In genomic region chr19:50492303-50493052, GRCh38 we compare ENCODE assay signal across 9 cellular contexts. TPM values are rescaled to one million over a fixed set of nuclear protein-coding genes. Genes with fewer than 3 reads are reported as not detected.
DNase-seq lines count a peak whose midpoint lies in the region; ATAC-seq and TF ChIP-seq lines count a peak whose summit lies in the region.
"Had no signal": no experiment of that assay in that cellular context is flagged by ENCODE, and none has a peak within 500 bp of the region (broad histone marks: within the 10 kb centered on the region; RNA-seq: fewer than 3 reads in every experiment).

No MANE protein-coding gene starts in this region.

- H3K23ac ChIP-seq in IMR-90 (ENCODE audit: low read depth, low read length): no peak overlapping the region

- peaks cover 84% of the 10 kb centered on the region for H3K27me3 Mint-ChIP-seq in endodermal cell (ENCODE audit: insufficient read depth)

- in situ Hi-C loops in IMR-90 (cut with MboI; ENCODE audit: low sequenced_read_pairs): no loop called here

- H3K79me1 ChIP-seq in IMR-90 (ENCODE audit: low read depth in 1 of 2, low read length in 2 of 2): no peaks in the 10 kb centered on the region

- CTCF ChIA-PET in IMR-90 (lab: Yijun Ruan, JAX): no interaction called here

- no peak overlapping the region for H4K91ac ChIP-seq in IMR-90 (ENCODE audit: insufficient read depth, low read depth, low read length)

- H3K4me3 ChIP-seq in IMR-90 (ENCODE audit: insufficient read depth, low read depth, low read length) (no peak overlapping the region), endodermal cell (ENCODE audit: low read length) (no peak overlapping the region), testis (no peak overlapping the region)

- no peak overlapping the region for H3K27ac ChIP-seq in IMR-90 (ENCODE audit: insufficient read depth, low read length)
- no peak overlapping the region for H3K27ac ChIP-seq in endodermal cell (ENCODE audit: low read depth, low read length)
- no peak overlapping the region for H3K27ac ChIP-seq in testis

- no peak overlapping the region for H3K27ac Mint-ChIP-seq in endodermal cell

- TF ChIP-seq CTCF in IMR-90 (conservative IDR thresholded peaks at IDR 0.05; ENCODE audit: low read depth, low read length) (no peak), endodermal cell (conservative IDR thresholded peaks at IDR 0.05) (no peak), testis (IDR thresholded peaks at IDR 0.05) (no peak)

- no peak overlapping the region for H3K14ac ChIP-seq in IMR-90 (replicated peaks; ENCODE audit: low read depth, low read length)

- H3K4me2 ChIP-seq in IMR-90 (ENCODE audit: low read depth, low read length): no peak overlapping the region

- no peaks in the 10 kb centered on the region for H4K20me1 ChIP-seq in IMR-90 (ENCODE audit: insufficient read depth, low read length)

- H2AFZ ChIP-seq in IMR-90 (replicated peaks; ENCODE audit: low read length, poor library complexity): peak overlapping the region; percentile 56

- H3K4me1 ChIP-seq in IMR-90 (ENCODE audit: control insufficient read depth, insufficient read depth, low read length) (no peaks in the 10 kb centered on the region), endodermal cell (ENCODE audit: control insufficient read depth, insufficient read depth, low read length) (no peaks in the 10 kb centered on the region), testis (peaks cover 3% of the 10 kb centered on the region)

- ATAC-seq in IMR-90 (ENCODE audit: low read depth) (peak; percentile 33), HG03280 (IDR thresholded peaks at IDR 0.05; ENCODE audit: unreplicated experiment) (no peak)

- no peak overlapping the region for H3K18ac ChIP-seq in IMR-90 (ENCODE audit: low read depth, low read length)

- no peak for TF ChIP-seq RAD21 in IMR-90 (IDR thresholded peaks at IDR 0.05; ENCODE audit: low read length)

- peak overlapping the region; percentile 16; the same call in 1 of the 2 replicates for H2AK5ac ChIP-seq in IMR-90 (ENCODE audit: low read depth, low read length)

- DNase-seq in IMR-90 (no peak), UCSD-AML1 (lab: John Stamatoyannopoulos, UW; ENCODE audit: unreplicated experiment) (peak; percentile 29), endodermal cell (peak; percentile 69), testis (no peak), GOT3 (lab: John Stamatoyannopoulos, UW) (no peak)
- DNase-seq in stimulated activated CD4-positive, alpha-beta T cell treated with anti-CD3 and anti-CD28 coated beads, Interleukin-2, amount 100 ng/mL, for 24 hours: peak; percentile 50 to 52

- no peak overlapping the region for H2BK20ac ChIP-seq in IMR-90 (ENCODE audit: low read depth, low read length)

- H3K36me3 ChIP-seq in IMR-90 (ENCODE audit: control insufficient read depth, insufficient read depth, low read length): peaks cover 2% of the 10 kb centered on the region; the same call in 1 of the 2 replicates
- H3K36me3 ChIP-seq in endodermal cell (ENCODE audit: control insufficient read depth, insufficient read depth, low read length): no peaks in the 10 kb centered on the region
- H3K36me3 ChIP-seq in testis (ENCODE audit: low read depth, missing control alignments): no peaks in the 10 kb centered on the region

- peaks cover 6% of the 10 kb centered on the region; the same call in 1 of the 2 replicates for H3K9me3 ChIP-seq in IMR-90 (ENCODE audit: control insufficient read depth, insufficient read depth, low read length)
- peaks cover 9% of the 10 kb centered on the region for H3K9me3 ChIP-seq in endodermal cell (ENCODE audit: control insufficient read depth, low read length)
- H3K9me3 ChIP-seq in testis: no peaks in the 10 kb centered on the region

- no peak overlapping the region for H3K56ac ChIP-seq in IMR-90 (ENCODE audit: extremely low read depth, insufficient read depth, low read length)

- H2BK120ac ChIP-seq in IMR-90 (ENCODE audit: low read depth, low read length): no peak overlapping the region

- no peak overlapping the region for H2BK15ac ChIP-seq in IMR-90 (ENCODE audit: low read depth, low read length)

- peaks cover 10% of the 10 kb centered on the region for H3K36me3 Mint-ChIP-seq in endodermal cell (ENCODE audit: low read depth)

- H3K4me3 Mint-ChIP-seq in endodermal cell: no peak overlapping the region

- H3K9me3 Mint-ChIP-seq in endodermal cell: peaks cover 3% of the 10 kb centered on the region

- WGBS in IMR-90 (ENCODE audit: extremely low coverage in 2 of 2, insufficient read length in 1 of 2), 2 experiments: 16% methylated on average over 5 of the region's 12 CpGs; no CpG with 5 or more reads in 1 of the 2 experiments
- WGBS in endodermal cell (ENCODE audit: insufficient coverage in 1 of 2, insufficient read length in 1 of 2), 2 experiments: 28 to 57% methylated on average over 5 to 9 of the region's 12 CpGs
- 27 to 30% methylated on average over 9 of the region's 12 CpGs for WGBS in testis, 2 donors

- dilution Hi-C loops in IMR-90 (cut with HindIII; ENCODE audit: low sequenced_read_pairs, unreplicated experiment): no loop called here

- intact Hi-C loops in IMR-90 (cut with micrococcal nuclease) (no loop called here), testis (cut with DNase I; ENCODE audit: low total_unique reads) (no loop called here)

- TF ChIP-seq POLR2A in IMR-90 (IDR thresholded peaks at IDR 0.05; ENCODE audit: low read depth, low read length): no peak
- TF ChIP-seq POLR2A in testis (IDR thresholded peaks at IDR 0.05): no peak

- no peaks in the 10 kb centered on the region for H3K9me1 ChIP-seq in IMR-90 (ENCODE audit: insufficient read depth, low read length)

- no peak overlapping the region for H3K9ac ChIP-seq in IMR-90 (ENCODE audit: low read depth, low read length)
- H3K9ac ChIP-seq in endodermal cell (ENCODE audit: extremely low read depth, low read length, poor library complexity, severe bottlenecking): no peak overlapping the region

- H3K27me3 ChIP-seq in IMR-90 (ENCODE audit: control insufficient read depth, insufficient read depth, low read length) (peaks cover 48% of the 10 kb centered on the region), endodermal cell (ENCODE audit: control insufficient read depth, insufficient read depth, low read length, poor library complexity, severe bottlenecking) (peaks cover 31% of the 10 kb centered on the region), testis (no peaks in the 10 kb centered on the region)

- POLR2A ChIA-PET in IMR-90 (lab: Charles Lee; ENCODE audit: unreplicated experiment): no interaction called here

- no peaks in the 10 kb centered on the region for H3K4me1 Mint-ChIP-seq in endodermal cell

- peak overlapping the region; percentile 61 for H2AK9ac ChIP-seq in IMR-90 (replicated peaks; ENCODE audit: low read depth, low read length, poor library complexity)

- no TSS peak for BruUV-seq in IMR-90 (replicated peaks; lab: Mats Ljungman, UMichigan)

- no peak overlapping the region for H4K5ac ChIP-seq in IMR-90 (ENCODE audit: low read depth, low read length)

- no peak overlapping the region for H4K8ac ChIP-seq in IMR-90 (ENCODE audit: low read depth in 2 of 2, low read length in 2 of 2)

- no peak overlapping the region for H3K4ac ChIP-seq in IMR-90 (ENCODE audit: low read depth, low read length)

- no peak overlapping the region for H2BK5ac ChIP-seq in IMR-90 (ENCODE audit: low read depth, low read length, poor library complexity, severe bottlenecking)

TF ChIP-seq in IMR-90, 13 proteins besides CTCF, POLR2A, EP300 and RAD21 (continues in another document):
- no peak for TF ChIP-seq CHD1 (IDR thresholded peaks at IDR 0.05; ENCODE audit: low read depth, low read length)

RNA-seq across cellular contexts. Expression of gene GARIN5A, which starts 15.8 kb away (rescaled TPM):
- 0.28 TPM in 1 of 2 replicates, not detected in the other for total RNA-seq in IMR-90 (2012; rRNA removed)
- polyA plus RNA-seq in IMR-90 (2012; rRNA removed): 0.49 and 0.53 TPM in 2 replicates
- 0.08 and 0.90 TPM in 2 replicates for polyA plus RNA-seq in IMR-90 (2012; cell fraction: cytosol; rRNA removed)
- 0.50 and 0.85 TPM in 2 replicates for polyA plus RNA-seq in IMR-90 (2012; cell fraction: nucleus; rRNA removed; ENCODE audit: low replicate concordance)
- 1 to 10 TPM; 8.3 to 9.5 TPM for total RNA-seq in endodermal cell
- polyA plus RNA-seq in endodermal cell (2013, experiment 1 of 2): 1.7 TPM
- 2.4 TPM for polyA plus RNA-seq in endodermal cell (2013, experiment 2 of 2)
- 100 to 1,000 TPM in 1 of 2 donors, 10 to 100 TPM in 1; 60.0 to 120 TPM for total RNA-seq in testis
- 126 TPM for polyA plus RNA-seq in testis (ENCODE audit: insufficient read depth, low read depth, low replicate concordance)

RNA-seq across cellular contexts. Expression of gene EMC10, which starts 16.2 kb away (rescaled TPM):
- total RNA-seq in IMR-90 (2012; rRNA removed) (11.3 and 12.2 TPM in 2 replicates), endodermal cell (100 to 1,000 TPM; 119 to 123 TPM), testis (100 to 1,000 TPM; 203 to 311 TPM)
- polyA plus RNA-seq in IMR-90 (2012; rRNA removed) (90.9 and 103 TPM in 2 replicates), testis (ENCODE audit: insufficient read depth, low read depth, low replicate concordance) (162 TPM)
- polyA plus RNA-seq in IMR-90 (2012; cell fraction: cytosol; rRNA removed): 111 and 157 TPM in 2 replicates
- 32.4 and 52.8 TPM in 2 replicates for polyA plus RNA-seq in IMR-90 (2012; cell fraction: nucleus; rRNA removed; ENCODE audit: low replicate concordance)
- 88.6 TPM for polyA plus RNA-seq in endodermal cell (2013, experiment 1 of 2)
- 88.0 TPM for polyA plus RNA-seq in endodermal cell (2013, experiment 2 of 2)

RNA-seq across cellular contexts. Expression of gene JOSD2, which starts 18.5 kb away (rescaled TPM):
- total RNA-seq in IMR-90 (2012; rRNA removed) (12.2 and 15.3 TPM in 2 replicates), endodermal cell (10 to 100 TPM; 12.1 to 13.7 TPM), testis (10 to 100 TPM; 26.1 to 37.7 TPM)
- polyA plus RNA-seq in IMR-90 (2012; rRNA removed) (54.1 and 68.6 TPM in 2 replicates), testis (ENCODE audit: insufficient read depth, low read depth, low replicate concordance) (21.6 TPM)
- polyA plus RNA-seq in IMR-90 (2012; cell fraction: cytosol; rRNA removed): 48.6 and 171 TPM in 2 replicates
- polyA plus RNA-seq in IMR-90 (2012; cell fraction: nucleus; rRNA removed; ENCODE audit: low replicate concordance): 32.6 and 78.6 TPM in 2 replicates
- polyA plus RNA-seq in endodermal cell (2013, experiment 1 of 2): 5.6 TPM
- 4.8 TPM for polyA plus RNA-seq in endodermal cell (2013, experiment 2 of 2)

RNA-seq across cellular contexts. Expression of gene ASPDH, which starts 21.2 kb away (rescaled TPM):
- total RNA-seq in IMR-90 (2012; rRNA removed) (not detected in 2 replicates), endodermal cell (not detected), testis (not detected)
- polyA plus RNA-seq in IMR-90 (2012; rRNA removed) (not detected in 2 replicates), testis (ENCODE audit: insufficient read depth, low read depth, low replicate concordance) (0.90 TPM)
- polyA plus RNA-seq in IMR-90 (2012; cell fraction: cytosol; rRNA removed): not detected in 2 replicates
- polyA plus RNA-seq in IMR-90 (2012; cell fraction: nucleus; rRNA removed; ENCODE audit: low replicate concordance): not detected in 2 replicates
- not detected for polyA plus RNA-seq in endodermal cell (2013, experiment 1 of 2)
- polyA plus RNA-seq in endodermal cell (2013, experiment 2 of 2): not detected
- total RNA-seq: MCF 10A had no signal
- polyA plus RNA-seq: keratinocyte had no signal

RNA-seq across cellular contexts. Expression of gene MYBPC2, which starts 59.8 kb away (rescaled TPM):
- total RNA-seq in IMR-90 (2012; rRNA removed) (not detected in 2 replicates), endodermal cell (1 to 10 TPM; 1.9 to 2.3 TPM), testis (under 1 TPM; 0.31 to 0.63 TPM)
- polyA plus RNA-seq in IMR-90 (2012; rRNA removed) (not detected in 2 replicates), testis (ENCODE audit: insufficient read depth, low read depth, low replicate concordance) (3.2 TPM)
- 0.01 TPM in 1 of 2 replicates, not detected in the other for polyA plus RNA-seq in IMR-90 (2012; cell fraction: cytosol; rRNA removed)
- polyA plus RNA-seq in IMR-90 (2012; cell fraction: nucleus; rRNA removed; ENCODE audit: low replicate concordance): 0.01 TPM in 1 of 2 replicates, not detected in the other
- polyA plus RNA-seq in endodermal cell (2013, experiment 1 of 2): 0.71 TPM
- 0.62 TPM for polyA plus RNA-seq in endodermal cell (2013, experiment 2 of 2)
- total RNA-seq: MCF 10A had no signal
- polyA plus RNA-seq: keratinocyte had no signal

Comparison
In these comparisons a context has a peak if more than half of its experiments do, and no peak if none do; other contexts are left out.
1. DNase-seq: peak in UCSD-AML1 (single experiment), endodermal cell (single experiment) and stimulated activated CD4-positive, alpha-beta T cell treated with anti-CD3 and anti-CD28 coated beads, Interleukin-2, amount 100 ng/mL, for 24 hours (2 of 2); none in IMR-90 (single experiment), testis (single experiment) and GOT3 (single experiment).
2. RNA of gene GARIN5A, which starts 15.8 kb away (total RNA-seq): 60.0 to 120 TPM in testis; 8.3 to 9.5 TPM in endodermal cell and 0.28 TPM in IMR-90; every median in the first group is over 4 times any median in the second.